ENCODE assay signal across 8 cellular contexts in the genomic region with DNA sequence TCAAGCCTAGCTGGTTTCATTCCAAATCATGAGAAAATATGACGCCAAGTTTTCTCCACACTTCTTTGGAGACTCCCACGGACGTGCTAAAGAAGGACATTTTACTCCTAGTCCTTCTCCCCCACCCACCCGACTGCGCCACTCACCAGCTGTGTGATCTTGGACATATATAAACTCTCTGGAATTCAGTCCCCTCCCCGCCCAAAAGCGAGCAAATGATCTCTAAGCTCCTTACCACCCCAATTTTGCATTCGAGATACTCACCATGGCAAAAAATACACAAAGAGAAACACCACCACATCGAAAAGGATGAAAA. TPM values are rescaled to one million over a fixed set of nuclear protein-coding genes. Genes with fewer than 3 reads are reported as not detected.
DNase-seq lines count a peak whose midpoint lies in the region; ATAC-seq and TF ChIP-seq lines count a peak whose summit lies in the region.

No MANE protein-coding gene starts in this region.

- H3K36me3 ChIP-seq in BLaER1, result peaks cover 28% of the 10 kb centered on the region
- H3K36me3 ChIP-seq in iPS-15b (ENCODE audit: control insufficient read depth, insufficient read depth, low read length), result no peaks in the 10 kb centered on the region
- peaks cover 0 to 32% (median 8%) of the 10 kb centered on the region in 6 donors for H3K36me3 ChIP-seq in spleen

- TF ChIP-seq CTCF in spleen (IDR thresholded peaks at IDR 0.05 in 8 of 11, conservative IDR thresholded peaks at IDR 0.05 in 3 of 11), result no peak

- intact Hi-C loops in spleen (cut with DNase I; ENCODE audit: low total_unique reads), result loop anchor here (5.0 kb wide), 1 partner anchor 88 kb away; the partner anchor contains the start of gene USP53

- no peaks in the 10 kb centered on the region for H3K9me3 ChIP-seq in BLaER1
- no peaks in the 10 kb centered on the region for H3K9me3 ChIP-seq in iPS-15b (ENCODE audit: control insufficient read depth, insufficient read depth, low read length)
- no peaks in the 10 kb centered on the region for H3K9me3 ChIP-seq in spleen

- peak overlapping the region; percentile 92 to 99 (median 98) for H3K4me3 Mint-ChIP-seq in IgD-negative memory B cell

- DNase-seq in spleen (peak; percentile 85), GF-D8 (lab: John Stamatoyannopoulos, UW) (no peak), AML-193 (lab: John Stamatoyannopoulos, UW) (no peak)

- no peaks in the 10 kb centered on the region for H3K27me3 ChIP-seq in BLaER1
- H3K27me3 ChIP-seq in iPS-15b (ENCODE audit: control insufficient read depth, insufficient read depth, low read length), result no peaks in the 10 kb centered on the region
- no peaks in the 10 kb centered on the region for H3K27me3 ChIP-seq in spleen (replicated peaks in 1 of 7)

- peak; percentile 26 for ATAC-seq in GM21526 (IDR thresholded peaks at IDR 0.05; ENCODE audit: low FRiP score, unreplicated experiment)

- H3K4me2 ChIP-seq in BLaER1, result peak overlapping the region; percentile 92

- H3K4me3 ChIP-seq in BLaER1 (peak overlapping the region; percentile 85), iPS-15b (ENCODE audit: low read depth, low read length) (peak overlapping the region; percentile 98), spleen (peak overlapping the region; percentile 62 to 88 (median 68))

- H3K9ac ChIP-seq in BLaER1, result peak overlapping the region; percentile 87
- peak overlapping the region; percentile 92 for H3K9ac ChIP-seq in iPS-15b (ENCODE audit: low read depth, low read length)

- H3K4me1 ChIP-seq in BLaER1 (peaks cover 46% of the 10 kb centered on the region), iPS-15b (ENCODE audit: control insufficient read depth, insufficient read depth, low read length) (no peaks in the 10 kb centered on the region), spleen (peaks cover 19 to 51% (median 28%) of the 10 kb centered on the region in 6 donors)

- peak overlapping the region; percentile 95 to 99 (median 95) for H3K27ac Mint-ChIP-seq in IgD-negative memory B cell

- peaks cover 19 to 32% (median 29%) of the 10 kb centered on the region in 3 donors for H3K4me1 Mint-ChIP-seq in IgD-negative memory B cell

- H3K27me3 Mint-ChIP-seq in IgD-negative memory B cell, result no peaks in the 10 kb centered on the region

- no peaks in the 10 kb centered on the region for H3K36me3 Mint-ChIP-seq in IgD-negative memory B cell

- H3K27ac ChIP-seq in BLaER1 (peak overlapping the region; percentile 83), angular gyrus (ENCODE audit: low read depth, low read length) (peak overlapping the region; percentile 53), spleen (peak overlapping the region; percentile 93 to 98 (median 95))

- no peak for TF ChIP-seq POLR2A in spleen (IDR thresholded peaks at IDR 0.05)

- no peaks in the 10 kb centered on the region for H3K9me3 Mint-ChIP-seq in IgD-negative memory B cell

- H4K20me1 ChIP-seq in BLaER1, result peaks cover 22% of the 10 kb centered on the region; the same call in 1 of the 2 replicates

- WGBS in spleen, 5 donors, result 0 to 1% (median 0%) methylated on average over 9 of the region's 9 CpGs

RNA-seq across cellular contexts. Expression of gene FABP2, which starts 21.9 kb away (rescaled TPM):
- polyA plus RNA-seq in IgD-negative memory B cell (not detected), spleen (under 1 TPM in 1 of 3 donors, not detected in 2; 0.16 TPM)
- under 1 TPM in 1 of 7 donors, not detected in 6; 0.26 TPM for total RNA-seq in spleen
